Comparison of ENCODE assay signal across 8 cellular contexts in genomic region chr1:159009704-159010361, GRCh38. TPM values are rescaled to one million over a fixed set of nuclear protein-coding genes. Genes with fewer than 3 reads are reported as not detected.
DNase-seq lines count a peak whose midpoint lies in the region; ATAC-seq lines count a peak whose summit lies in the region.

TSS of gene IFI16 (plus strand) at chr1:159009907. CDS start at chr1:159014681, 4,774 bp downstream.

- intact Hi-C loops in left colon (cut with DNase I, micrococcal nuclease), result no loop called here

- ATAC-seq in GM19463 (IDR thresholded peaks at IDR 0.05; ENCODE audit: unreplicated experiment) (peak; percentile 49), left colon (peak; percentile 84)

- DNase-seq in DMS153 (lab: John Stamatoyannopoulos, UW) (peak; percentile 66), HPDE6-E6E7 (ENCODE audit: extremely low spot score) (peak; percentile 86), T-helper 2 cell (peak in 4 of 5 experiments; percentile 16 to 95 (median 50)), left colon (peak in 1 of 2 donors; percentile 47), HT-29 (ENCODE audit: low spot score) (no peak)
- DNase-seq in central memory CD4-positive, alpha-beta T cell, result peak; percentile 75
- peak in 2 of 3 donors; percentile 25 to 37 for DNase-seq in stimulated activated CD4-positive, alpha-beta T cell treated with anti-CD3 and anti-CD28 coated beads, TNF-alpha, amount 100 ng/mL, for 1 hour (ENCODE audit: low read depth in 3 of 3, low spot score in 1 of 3)

RNA-seq across cellular contexts. Expression of gene IFI16, which starts in this region (rescaled TPM):
- total RNA-seq in left colon, result 10 to 100 TPM; 14.3 to 22.3 TPM
- total RNA-seq in HT-29 (2014; rRNA removed; shearing (Covaris generic)), result not detected in 2 replicates

Comparison
In these comparisons a context has a peak if more than half of its experiments do, and no peak if none do; other contexts are left out.
1. RNA of gene IFI16 (total RNA-seq): 14.3 to 22.3 TPM in left colon; not detected in HT-29; every median in the first group is over 10 times any median in the second.